Comparison of ENCODE assay signal across 8 cellular contexts in the genomic region with DNA sequence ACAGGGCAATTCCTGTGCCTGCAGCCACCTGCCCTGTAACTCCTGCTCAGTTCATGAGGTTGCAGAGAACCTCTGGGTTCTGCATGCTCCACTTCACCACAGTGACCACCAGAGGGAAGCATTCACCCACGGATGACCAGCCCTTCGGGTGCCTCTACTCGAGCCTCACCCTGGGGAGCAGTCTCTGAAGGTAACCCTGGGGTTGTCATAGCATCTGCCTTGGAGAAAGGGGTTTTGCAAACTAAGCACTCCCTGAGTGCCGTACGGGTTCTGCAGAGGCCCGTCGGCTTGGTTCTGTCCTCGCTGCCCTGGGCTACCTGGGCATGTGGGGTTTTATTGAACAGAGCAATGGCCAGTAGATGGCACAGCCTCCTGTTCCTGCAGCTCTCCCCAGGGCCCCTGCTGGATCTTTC. TPM values are rescaled to one million over a fixed set of nuclear protein-coding genes. Genes with fewer than 3 reads are reported as not detected.
A peak's percentile ranks its signal among the peaks of the same experiment; 100 is the strongest.
DNase-seq lines count a peak whose midpoint lies in the region; ATAC-seq, FAIRE-seq and TF ChIP-seq lines count a peak whose summit lies in the region.

No MANE protein-coding gene starts in this region.

- no peak overlapping the region for H3K9ac ChIP-seq in HepG2 (ENCODE audit: insufficient read depth, low read depth, low read length)

- H2AFZ ChIP-seq in HepG2 (ENCODE audit: low read length): no peak overlapping the region

- no peak overlapping the region for H3K27ac ChIP-seq in HepG2 (ENCODE audit: extremely low read length, insufficient read depth, low read length)

- H3K4me2 ChIP-seq in HepG2 (ENCODE audit: low read depth, low read length): no peak overlapping the region

- intact Hi-C loops in HepG2 (cut with micrococcal nuclease; ENCODE audit: unreplicated experiment): loop anchor here (1.0 to 2.0 kb wide), 3 partner anchors 107 to 275 kb away; no protein-coding TSS in a partner anchor

- in situ Hi-C loops in HepG2 (cut with HindIII; ENCODE audit: extremely low pct_ligation_motif_present, low pct_unique_long_range_greater_than_20kb): loop anchor here (5.0 kb wide), 1 partner anchor 108 kb away; no protein-coding TSS in a partner anchor

- no peaks in the 10 kb centered on the region for H4K20me1 ChIP-seq in HepG2 (ENCODE audit: insufficient read depth, low read length)

- peak; percentile 79 for ATAC-seq in HG02610 (IDR thresholded peaks at IDR 0.05; ENCODE audit: unreplicated experiment)
- ATAC-seq in HepG2: peak; percentile 99
- ATAC-seq in GM18858 (IDR thresholded peaks at IDR 0.05; ENCODE audit: unreplicated experiment): no peak

- peaks cover 4% of the 10 kb centered on the region for H3K4me1 Mint-ChIP-seq in chondrocyte (ENCODE audit: low read depth)

- H3K9me3 ChIP-seq in HepG2 (ENCODE audit: low read length): no peaks in the 10 kb centered on the region

- no peaks in the 10 kb centered on the region for H3K36me3 ChIP-seq in HepG2 (replicated peaks in 1 of 2; ENCODE audit: control insufficient read depth in 1 of 2, insufficient read depth in 2 of 2, low read length in 2 of 2)

- H3K4me3 Mint-ChIP-seq in chondrocyte (ENCODE audit: unreplicated experiment): no peak overlapping the region

- 0% methylated on average over 6 of the region's 8 CpGs for WGBS in HepG2 (ENCODE audit: low lambda C conversion rate)

- TF ChIP-seq RAD21 in HepG2 (CRISPR knock-in tag; IDR thresholded peaks at IDR 0.05): peak; percentile 94

- TF ChIP-seq EP300 in HepG2 (IDR thresholded peaks at IDR 0.05; ENCODE audit: low read depth in 2 of 2, low read length in 2 of 2): no peak
- TF ChIP-seq EP300 in HepG2 (CRISPR knock-in tag; IDR thresholded peaks at IDR 0.05; ENCODE audit: borderline replicate concordance): no peak

- H3K27me3 Mint-ChIP-seq in chondrocyte (ENCODE audit: low read depth): peaks cover 38% of the 10 kb centered on the region

- POLR2A ChIA-PET in HepG2 (lab: Yijun Ruan, JAX): no interaction called here

- no peaks in the 10 kb centered on the region for H3K79me2 ChIP-seq in HepG2 (ENCODE audit: insufficient read depth, low read length)

- peak; percentile 35 for DNase-seq in GM10266 (ENCODE audit: extremely low spot score)
- DNase-seq in NCI-H2171 (lab: John Stamatoyannopoulos, UW): peak; percentile 69
- DNase-seq in activated CD4-positive, CD25-positive, alpha-beta regulatory T cell treated with anti-CD3 and anti-CD28 coated beads, Interleukin-2, amount 50 U/mL, for 72 hours: peak; percentile 58
- DNase-seq in chondrocyte (ENCODE audit: low spot score): no peak
- peak; percentile 74 for DNase-seq in HepG2 (ENCODE audit: low spot score)
- DNase-seq in stimulated activated CD8-positive, alpha-beta memory T cell treated with anti-CD3 and anti-CD28 coated beads, Interleukin-15, amount 100 ng/mL, for 1 hour (ENCODE audit: low read depth): peak; percentile 24

- TF ChIP-seq CTCF in GM10266 (IDR thresholded peaks at IDR 0.05; ENCODE audit: control insufficient read depth, insufficient read depth, low read depth, missing control alignments): peak; percentile 68
- peak; percentile 88 for TF ChIP-seq CTCF in chondrocyte (IDR thresholded peaks at IDR 0.05)
- peak; percentile 98 for TF ChIP-seq CTCF in HepG2 (CRISPR knock-in tag; IDR thresholded peaks at IDR 0.05)

- peak; percentile 99 for FAIRE-seq in HepG2 (lab: Jason Lieb, UNC)

- H3K27me3 ChIP-seq in HepG2 (ENCODE audit: control insufficient read depth in 1 of 2, insufficient read depth in 2 of 2, low read length in 2 of 2): peaks cover 0 to 3% of the 10 kb centered on the region in 2 experiments; a peak in 1 of 5 replicates

- H3K4me3 ChIP-seq in HepG2 (replicated peaks in 1 of 3; ENCODE audit: insufficient read depth in 1 of 3, low read depth in 2 of 3, low read length in 3 of 3): no peak overlapping the region

- no peaks in the 10 kb centered on the region for H3K4me1 ChIP-seq in HepG2 (ENCODE audit: insufficient read depth, low read length)

- no peak overlapping the region for H3K27ac Mint-ChIP-seq in chondrocyte (ENCODE audit: unreplicated experiment)

- CTCF ChIA-PET in HepG2 (lab: Yijun Ruan, JAX; ENCODE audit: low intra/inter-chr PET ratio, low total read pairs): interaction anchor here (1.5 to 2.2 kb wide), 2 partner anchors 106 to 275 kb away, joined by 5 to 26 read pairs; no protein-coding TSS in a partner anchor

- peaks cover 5% of the 10 kb centered on the region for H3K9me3 Mint-ChIP-seq in chondrocyte (ENCODE audit: low read depth)

- no peaks in the 10 kb centered on the region for H3K36me3 Mint-ChIP-seq in chondrocyte (ENCODE audit: low read depth)

- BruUV-seq in HepG2 (replicated peaks; lab: Mats Ljungman, UMichigan): no TSS peak

- no peak for TF ChIP-seq POLR2A in HepG2 (IDR thresholded peaks at IDR 0.05; ENCODE audit: insufficient read depth in 1 of 2, low read depth in 2 of 2, low read length in 2 of 2)

TF ChIP-seq in HepG2, 621 proteins besides CTCF, POLR2A, EP300 and RAD21 (continues in another document):
- TF ChIP-seq NONO (IDR thresholded peaks at IDR 0.05) (no peak), NONO (CRISPR knock-in tag; conservative IDR thresholded peaks at IDR 0.05) (peak; percentile 56; the same call in 1 of the 2 replicates), SOX13 (IDR thresholded peaks at IDR 0.05) (no peak), SOX13 (CRISPR knock-in tag; conservative IDR thresholded peaks at IDR 0.05 in 1 of 2, IDR thresholded peaks at IDR 0.05 in 1 of 2) (0 out of 4 replicates have a peak, but pooled peaks of 1 of the 2 experiments have one; percentile 4), PAX8 (CRISPR knock-in tag; IDR thresholded peaks at IDR 0.05; ENCODE audit: borderline replicate concordance) (no peak), MIXL1 (CRISPR knock-in tag; IDR thresholded peaks at IDR 0.05) (peak; percentile 46; the same call in 1 of the 2 replicates), ZNF720 (CRISPR knock-in tag; IDR thresholded peaks at IDR 0.05) (peak; percentile 52; the same call in 1 of the 2 replicates), CBX2 (IDR thresholded peaks at IDR 0.05; ENCODE audit: low read depth, low read length) (no peak), CBX2 (CRISPR knock-in tag; IDR thresholded peaks at IDR 0.05; ENCODE audit: low read depth) (no peak), NR1H2 (CRISPR knock-in tag; IDR thresholded peaks at IDR 0.05; ENCODE audit: borderline replicate concordance, low read depth) (peak; percentile 18; the same call in 1 of the 2 replicates), ZNF230 (CRISPR knock-in tag; IDR thresholded peaks at IDR 0.05) (0 out of 2 replicates have a peak, but pooled peaks have one; percentile 44), ETV5 (CRISPR knock-in tag; IDR thresholded peaks at IDR 0.05; ENCODE audit: borderline replicate concordance) (0 out of 2 replicates have a peak, but pooled peaks have one; percentile 15), STAG1 (CRISPR knock-in tag; IDR thresholded peaks at IDR 0.05) (peak; percentile 94), KDM2A (CRISPR knock-in tag; IDR thresholded peaks at IDR 0.05; ENCODE audit: borderline replicate concordance, low read depth) (peak; percentile 58; the same call in 1 of the 2 replicates), HNRNPK (IDR thresholded peaks at IDR 0.05; ENCODE audit: low read depth, low read length, poor library complexity, severe bottlenecking) (no peak), ATF1 (CRISPR knock-in tag; IDR thresholded peaks at IDR 0.05) (no peak), SMC3 (IDR thresholded peaks at IDR 0.05; ENCODE audit: low read length) (peak; percentile 94), NFKB2 (CRISPR knock-in tag; IDR thresholded peaks at IDR 0.05; ENCODE audit: borderline replicate concordance) (peak; percentile 72; the same call in 1 of the 2 replicates), ZNF879 (CRISPR knock-in tag; IDR thresholded peaks at IDR 0.05) (no peak), ZNF101 (CRISPR knock-in tag; IDR thresholded peaks at IDR 0.05; ENCODE audit: borderline replicate concordance, low read depth) (no peak)
- TF ChIP-seq, protein P1, sequence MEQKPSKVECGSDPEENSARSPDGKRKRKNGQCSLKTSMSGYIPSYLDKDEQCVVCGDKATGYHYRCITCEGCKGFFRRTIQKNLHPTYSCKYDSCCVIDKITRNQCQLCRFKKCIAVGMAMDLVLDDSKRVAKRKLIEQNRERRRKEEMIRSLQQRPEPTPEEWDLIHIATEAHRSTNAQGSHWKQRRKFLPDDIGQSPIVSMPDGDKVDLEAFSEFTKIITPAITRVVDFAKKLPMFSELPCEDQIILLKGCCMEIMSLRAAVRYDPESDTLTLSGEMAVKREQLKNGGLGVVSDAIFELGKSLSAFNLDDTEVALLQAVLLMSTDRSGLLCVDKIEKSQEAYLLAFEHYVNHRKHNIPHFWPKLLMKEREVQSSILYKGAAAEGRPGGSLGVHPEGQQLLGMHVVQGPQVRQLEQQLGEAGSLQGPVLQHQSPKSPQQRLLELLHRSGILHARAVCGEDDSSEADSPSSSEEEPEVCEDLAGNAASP (CRISPR knock-in tag; IDR thresholded peaks at IDR 0.05; ENCODE audit: borderline replicate concordance): no peak

RNA-seq across cellular contexts. Expression of a gene that starts 10.2 kb away (rescaled TPM):
- total RNA-seq in chondrocyte (not detected in 3 replicates), HepG2 (2016; rRNA removed; fragmentation: Illumina TruSeq; extraction: Trizol) (not detected in 2 replicates)
- total RNA-seq in HepG2 (2016; cell fraction: cytosol; rRNA removed; fragmentation: Illumina TruSeq; extraction: Trizol; ENCODE audit: low read depth): not detected in 2 replicates
- 0.27 TPM in 1 of 2 replicates, not detected in the other for total RNA-seq in HepG2 (2016; cell fraction: insoluble cytoplasmic fraction; rRNA removed; fragmentation: Illumina TruSeq; extraction: Trizol)
- total RNA-seq in HepG2 (2016; cell fraction: membrane; rRNA removed; fragmentation: Illumina TruSeq; extraction: Trizol): not detected in 2 replicates
- not detected in 2 replicates for total RNA-seq in HepG2 (2016; cell fraction: nucleus; rRNA removed; fragmentation: Illumina TruSeq; extraction: Trizol)
- polyA plus RNA-seq in HepG2 (2011; rRNA removed): 0.16 TPM in 1 of 2 replicates, not detected in the other
- 0.09 TPM in 1 of 2 replicates, not detected in the other for polyA plus RNA-seq in HepG2 (2011; cell fraction: cytosol; rRNA removed)
- 0.35 TPM in 1 of 2 replicates, not detected in the other for polyA plus RNA-seq in HepG2 (2011; cell fraction: nucleus; rRNA removed)
- 0.20 TPM in 1 of 2 replicates, not detected in the other for polyA plus RNA-seq in HepG2 (2012)
- polyA plus RNA-seq in HepG2 (2016; cell fraction: cytosol; fragmentation: Illumina TruSeq; extraction: Trizol; ENCODE audit: low read depth): not detected in 2 replicates
- polyA plus RNA-seq in HepG2 (2016; cell fraction: insoluble cytoplasmic fraction; fragmentation: Illumina TruSeq; extraction: Trizol; ENCODE audit: low read depth): not detected in 2 replicates
- not detected in 2 replicates for polyA plus RNA-seq in HepG2 (2016; cell fraction: membrane; fragmentation: Illumina TruSeq; extraction: Trizol; ENCODE audit: low read depth)
- not detected in 2 replicates for polyA plus RNA-seq in HepG2 (2016; cell fraction: nucleus; fragmentation: Illumina TruSeq; extraction: Trizol; ENCODE audit: insufficient read depth, low read depth)
- polyA minus RNA-seq in HepG2 (2011; rRNA and poly(A)+ RNA removed; ENCODE audit: low replicate concordance): not detected in 2 replicates
- not detected in 2 replicates for polyA minus RNA-seq in HepG2 (2011; cell fraction: cytosol; rRNA and poly(A)+ RNA removed)
- not detected in 2 replicates for polyA minus RNA-seq in HepG2 (2011; cell fraction: nucleus; rRNA and poly(A)+ RNA removed)
